7 cellular contexts compared by ENCODE assay signal in the genomic region with DNA sequence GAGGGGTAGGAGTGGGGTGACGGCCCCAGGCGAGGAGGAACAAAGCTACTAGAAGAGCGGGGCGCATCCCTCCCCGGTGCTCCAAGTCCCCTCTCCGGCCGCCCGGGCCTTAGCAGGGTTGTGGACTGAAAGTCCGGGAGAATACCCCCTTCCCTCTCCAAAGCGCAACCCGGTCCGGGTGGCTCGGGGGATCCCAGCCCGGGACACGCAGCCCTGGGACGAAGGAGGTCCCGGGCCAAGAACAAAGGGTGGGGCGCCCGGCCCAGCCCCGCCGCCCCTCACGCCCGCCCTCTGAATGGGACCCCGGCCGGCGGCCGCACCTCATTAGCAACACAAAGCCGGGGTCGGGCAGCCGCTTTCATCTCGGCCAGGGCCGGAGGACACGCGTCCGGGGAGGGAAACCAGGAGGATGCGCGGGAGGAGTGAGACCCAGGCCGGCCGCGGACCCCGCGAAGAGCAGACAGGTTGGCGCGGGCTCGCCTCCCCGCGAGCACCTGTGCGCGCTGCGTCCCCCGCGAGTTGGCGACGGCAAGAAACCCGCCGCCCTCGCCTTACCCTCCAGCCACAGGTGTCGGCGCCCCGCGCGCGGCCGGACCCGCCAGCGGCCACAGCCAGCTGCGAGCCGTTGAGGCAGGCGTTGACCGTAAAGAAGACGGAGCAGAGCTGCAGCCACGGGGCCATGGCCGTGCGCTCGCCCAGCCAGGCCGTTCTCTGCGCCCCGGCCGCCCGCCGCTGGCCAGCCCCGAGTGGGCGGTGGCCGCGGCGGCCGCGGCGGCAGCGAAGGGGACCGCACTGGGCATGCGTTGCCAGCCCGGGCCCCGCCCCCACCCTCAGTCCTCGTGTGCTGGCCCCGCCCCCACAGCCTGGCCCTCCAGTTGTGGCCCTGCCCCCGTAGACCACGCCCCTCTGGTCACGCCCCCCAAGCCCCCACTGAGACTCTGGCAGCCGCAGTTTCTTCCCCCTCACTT. TPM values are rescaled to one million over a fixed set of nuclear protein-coding genes. Genes with fewer than 3 reads are reported as not detected.
DNase-seq lines count a peak whose midpoint lies in the region; ATAC-seq, FAIRE-seq and TF ChIP-seq lines count a peak whose summit lies in the region.

TSS of gene IL17RD (minus strand) at position 748 of the 968 bp plus-strand sequence. CDS start at position 681, 67 bp downstream.

- H3K4me1 Mint-ChIP-seq in activated naive CD8-positive, alpha-beta T cell treated with anti-CD3 and anti-CD28 coated beads for 36 hours = peaks cover 8% of the 10 kb centered on the region

- peak; percentile 72 for ATAC-seq in RWPE2 (ENCODE audit: low read depth)
- peak; percentile 81 to 90 (median 90) for ATAC-seq in pancreas
- peak; percentile 95 for ATAC-seq in upper lobe of right lung

- FAIRE-seq in pancreas (lab: Jason Lieb, UNC) = no peak

- H3K36me3 ChIP-seq in RWPE2 (ENCODE audit: low read depth) (no peaks in the 10 kb centered on the region), cardiac muscle cell (no peaks in the 10 kb centered on the region), pancreas (no peaks in the 10 kb centered on the region), upper lobe of right lung (no peaks in the 10 kb centered on the region)

- H3K9me3 Mint-ChIP-seq in activated naive CD8-positive, alpha-beta T cell treated with anti-CD3 and anti-CD28 coated beads for 36 hours = no peaks in the 10 kb centered on the region

- H3K27ac Mint-ChIP-seq in activated naive CD8-positive, alpha-beta T cell treated with anti-CD3 and anti-CD28 coated beads for 36 hours = no peak within 1 kb of the TSS

- H3K4me3 Mint-ChIP-seq in activated naive CD8-positive, alpha-beta T cell treated with anti-CD3 and anti-CD28 coated beads for 36 hours = peak within 1 kb of the TSS; percentile 64

- H3K27ac ChIP-seq in RWPE2 (ENCODE audit: poor library complexity, severe bottlenecking) (no peak within 1 kb of the TSS), cardiac muscle cell (peak within 1 kb of the TSS; percentile 15), pancreas (no peak within 1 kb of the TSS), upper lobe of right lung (no peak within 1 kb of the TSS)

- intact Hi-C loops in pancreas (cut with DNase I) = no loop called here
- intact Hi-C loops in upper lobe of right lung (cut with DNase I) = no loop called here

- H3K4me3 ChIP-seq in RWPE2 (ENCODE audit: severe bottlenecking) (peak within 1 kb of the TSS; percentile 53), cardiac muscle cell (peak within 1 kb of the TSS; percentile 79), pancreas (peak within 1 kb of the TSS; percentile 63 to 94 (median 76)), upper lobe of right lung (peak within 1 kb of the TSS; percentile 65)

- 0% methylated on average over 72 to 100 of the region's 100 CpGs for WGBS in pancreas, 2 donors

- H3K27me3 ChIP-seq in RWPE2 (ENCODE audit: insufficient read depth, poor library complexity, severe bottlenecking) (no peaks in the 10 kb centered on the region), cardiac muscle cell (no peaks in the 10 kb centered on the region), pancreas (no peaks in the 10 kb centered on the region), upper lobe of right lung (peaks cover 11% of the 10 kb centered on the region)

- no peaks in the 10 kb centered on the region for H3K36me3 Mint-ChIP-seq in activated naive CD8-positive, alpha-beta T cell treated with anti-CD3 and anti-CD28 coated beads for 36 hours

- DNase-seq in GM13976 (ENCODE audit: low spot score) (peak; percentile 92), HUDEP-2 (lab: John Stamatoyannopoulos, UW; ENCODE audit: unreplicated experiment in 76 of 76) (peak in 63 of 76 experiments; percentile 2 to 81 (median 54)), RWPE2 (ENCODE audit: low spot score) (peak; percentile 81), cardiac muscle cell (ENCODE audit: low read depth in 1 of 2, low spot score in 1 of 2) (peak; percentile 84 to 95), pancreas (peak; percentile 64 to 87 (median 78)), upper lobe of right lung (peak; percentile 89)
- DNase-seq in activated naive CD8-positive, alpha-beta T cell treated with anti-CD3 and anti-CD28 coated beads for 36 hours = peak; percentile 71

- in situ Hi-C loops in GM13976 (cut with MboI; ENCODE audit: low sequenced_read_pairs, unreplicated experiment) = no loop called here

- TF ChIP-seq CTCF in GM13976 (IDR thresholded peaks at IDR 0.05; ENCODE audit: borderline replicate concordance, control extremely low read depth, extremely low read depth, insufficient read depth, missing control alignments) = no peak
- no peak for TF ChIP-seq CTCF in RWPE2 (IDR thresholded peaks at IDR 0.05; ENCODE audit: poor library complexity, severe bottlenecking)
- TF ChIP-seq CTCF in cardiac muscle cell (IDR thresholded peaks at IDR 0.05; ENCODE audit: low read depth, low read length) = no peak
- TF ChIP-seq CTCF in pancreas (IDR thresholded peaks at IDR 0.05) = no peak
- no peak for TF ChIP-seq CTCF in upper lobe of right lung (IDR thresholded peaks at IDR 0.05)

- H3K9me3 ChIP-seq in RWPE2 (ENCODE audit: severe bottlenecking) (no peaks in the 10 kb centered on the region), cardiac muscle cell (ENCODE audit: low read depth) (no peaks in the 10 kb centered on the region), pancreas (no peaks in the 10 kb centered on the region), upper lobe of right lung (no peaks in the 10 kb centered on the region)

- peaks cover 85% of the 10 kb centered on the region for H3K27me3 Mint-ChIP-seq in activated naive CD8-positive, alpha-beta T cell treated with anti-CD3 and anti-CD28 coated beads for 36 hours

- no peaks in the 10 kb centered on the region for H3K4me1 ChIP-seq in RWPE2 (ENCODE audit: insufficient read depth, poor library complexity, severe bottlenecking)
- peaks cover 45% of the 10 kb centered on the region for H3K4me1 ChIP-seq in cardiac muscle cell (ENCODE audit: low read depth)
- peaks cover 0 to 4% (median 0%) of the 10 kb centered on the region in 3 donors for H3K4me1 ChIP-seq in pancreas
- H3K4me1 ChIP-seq in upper lobe of right lung = peaks cover 24% of the 10 kb centered on the region

RNA-seq across cellular contexts. Expression of gene IL17RD, which starts in this region (rescaled TPM):
- under 1 TPM in 1 of 2 experiments, not detected in 1; 0.04 TPM for total RNA-seq in activated naive CD8-positive, alpha-beta T cell treated with anti-CD3 and anti-CD28 coated beads for 36 hours
- total RNA-seq in cardiac muscle cell (23.1 and 110 TPM in 2 replicates), pancreas (1 to 10 TPM; 1.2 to 3.9 (median 2.2) TPM), upper lobe of right lung (1.1 TPM)
- polyA plus RNA-seq in cardiac muscle cell (7.4 and 26.5 TPM in 2 replicates), pancreas (under 1 TPM; 0.42 to 0.52 TPM)

Comparison
In these comparisons a context has a peak if more than half of its experiments do, and no peak if none do; other contexts are left out.
1. Peak in DNase-seq in activated naive CD8-positive, alpha-beta T cell treated with anti-CD3 and anti-CD28 coated beads for 36 hours; RNA of the gene not detected or under 1 TPM.